20 cellular contexts compared by ENCODE assay signal in the genomic region with DNA sequence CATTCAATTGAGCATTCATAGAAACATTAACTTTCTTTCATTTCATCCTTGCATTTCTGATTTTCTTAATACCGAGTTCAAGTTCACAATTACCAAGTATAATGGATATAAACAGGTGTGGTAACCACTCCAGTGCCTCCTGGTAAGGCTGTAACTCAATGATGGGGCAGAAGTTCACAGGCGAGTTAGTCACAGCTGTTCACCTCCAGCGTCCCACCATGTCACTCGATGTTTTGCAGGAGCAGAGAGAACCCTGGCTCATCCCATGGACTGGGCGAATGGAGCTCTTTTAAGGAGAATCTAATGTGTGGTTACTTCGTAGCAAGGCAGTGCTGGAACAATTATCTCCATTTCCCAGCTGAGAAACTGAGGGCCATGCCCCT.
"Had no signal": no experiment of that assay in that cellular context is flagged by ENCODE, and none has a peak within 500 bp of the region (broad histone marks: within the 10 kb centered on the region; RNA-seq: fewer than 3 reads in every experiment).

No MANE protein-coding gene starts in this region.

- H3K4me2 ChIP-seq: hepatocyte had no signal

- H3K27ac ChIP-seq: colonic mucosa, epithelial cell of prostate, gastrocnemius medialis, heart left ventricle, hepatocyte, lower lobe of right lung, neutrophil, parathyroid adenoma, right atrium auricular region, stomach, thyroid gland had no signal

- H3K4me1 ChIP-seq: colonic mucosa, gastrocnemius medialis, heart left ventricle, lower lobe of right lung, parathyroid adenoma, right atrium auricular region, stomach had no signal

- H3K9me3 ChIP-seq: colonic mucosa, gastrocnemius medialis, heart left ventricle, lower lobe of right lung, neutrophil, right atrium auricular region, stomach, thyroid gland had no signal

- H2AFZ ChIP-seq: hepatocyte, parathyroid adenoma had no signal

- H3K9ac ChIP-seq: parathyroid adenoma had no signal

- DNase-seq: colonic mucosa; effector CD8-positive, alpha-beta T cell; endodermal cell; foreskin fibroblast; gastrocnemius medialis; heart left ventricle; kidney; left ventricle myocardium superior; lower lobe of right lung; natural killer cell; stimulated activated CD4-positive, alpha-beta T cell treated with anti-CD3 and anti-CD28 coated beads, Interleukin-2, amount 100 ng/mL, for 24 hours; stimulated activated CD4-positive, alpha-beta T cell treated with anti-CD3 and anti-CD28 coated beads, Interleukin-4, amount 100 ng/mL, for 24 hours; stimulated activated naive CD4-positive, alpha-beta T cell treated with Interleukin-2 at 50 U/mL for 16 hours; stomach; thyroid gland had no signal

- H3K36me3 ChIP-seq: colonic mucosa, gastrocnemius medialis, heart left ventricle, lower lobe of right lung, neutrophil, right atrium auricular region, stomach, thyroid gland had no signal

- H3K4me3 ChIP-seq: colonic mucosa, gastrocnemius medialis, heart left ventricle, hepatocyte, lower lobe of right lung, right atrium auricular region, stomach, thyroid gland had no signal

- H3K27me3 ChIP-seq: colonic mucosa, neutrophil, right atrium auricular region, thyroid gland had no signal

- H3K79me2 ChIP-seq: hepatocyte, parathyroid adenoma had no signal
